ENCODE assay signal across 8 cellular contexts in genomic region chr1:25774206-25774804, GRCh38. TPM values are rescaled to one million over a fixed set of nuclear protein-coding genes. Genes with fewer than 3 reads are reported as not detected.
DNase-seq lines count a peak whose midpoint lies in the region; ATAC-seq and TF ChIP-seq lines count a peak whose summit lies in the region.

No MANE protein-coding gene starts in this region.

- no peaks in the 10 kb centered on the region for H3K27me3 ChIP-seq in body of pancreas
- no peaks in the 10 kb centered on the region for H3K27me3 ChIP-seq in suprapubic skin

- H3K27ac Mint-ChIP-seq in activated T-cell treated with anti-CD3 and anti-CD28 coated beads, Interleukin-2, amount 50 U/mL, for 72 hours = no peak overlapping the region
- peak overlapping the region in 2 of 3 donors; percentile 5 to 64 for H3K27ac Mint-ChIP-seq in IgD-negative memory B cell
- peak overlapping the region; percentile 71 for H3K27ac Mint-ChIP-seq in stimulated activated effector memory CD8-positive, alpha-beta T cell treated with anti-CD3 and anti-CD28 coated beads, Interleukin-12 subunit alpha, Interleukin-12 subunit beta, amount 100 ng/mL, for 72 hours

- peaks cover 0 to 2% of the 10 kb centered on the region in 2 donors for H3K36me3 Mint-ChIP-seq in activated T-cell treated with anti-CD3 and anti-CD28 coated beads, Interleukin-2, amount 50 U/mL, for 72 hours (ENCODE audit: insufficient read depth in 2 of 2)
- peaks cover 2% of the 10 kb centered on the region for H3K36me3 Mint-ChIP-seq in IgD-negative memory B cell
- peaks cover 4% of the 10 kb centered on the region for H3K36me3 Mint-ChIP-seq in stimulated activated effector memory CD8-positive, alpha-beta T cell treated with anti-CD3 and anti-CD28 coated beads, Interleukin-12 subunit alpha, Interleukin-12 subunit beta, amount 100 ng/mL, for 72 hours

- H3K36me3 ChIP-seq in body of pancreas (replicated peaks in 1 of 2; ENCODE audit: insufficient read depth in 1 of 2, low read depth in 2 of 2) (no peaks in the 10 kb centered on the region), suprapubic skin (peaks cover 3% of the 10 kb centered on the region)

- no peak for TF ChIP-seq EP300 in suprapubic skin (IDR thresholded peaks at IDR 0.05)

- no peaks in the 10 kb centered on the region for H3K9me3 ChIP-seq in body of pancreas
- no peaks in the 10 kb centered on the region for H3K9me3 ChIP-seq in suprapubic skin

- no peaks in the 10 kb centered on the region for H3K9me3 Mint-ChIP-seq in activated T-cell treated with anti-CD3 and anti-CD28 coated beads, Interleukin-2, amount 50 U/mL, for 72 hours
- no peaks in the 10 kb centered on the region for H3K9me3 Mint-ChIP-seq in IgD-negative memory B cell
- no peaks in the 10 kb centered on the region for H3K9me3 Mint-ChIP-seq in stimulated activated effector memory CD8-positive, alpha-beta T cell treated with anti-CD3 and anti-CD28 coated beads, Interleukin-12 subunit alpha, Interleukin-12 subunit beta, amount 100 ng/mL, for 72 hours

- peaks cover 61% of the 10 kb centered on the region for H3K4me1 ChIP-seq in body of pancreas
- H3K4me1 ChIP-seq in suprapubic skin = peaks cover 17% of the 10 kb centered on the region

- H3K4me3 Mint-ChIP-seq in activated T-cell treated with anti-CD3 and anti-CD28 coated beads, Interleukin-2, amount 50 U/mL, for 72 hours = peak overlapping the region; percentile 59 to 74
- H3K4me3 Mint-ChIP-seq in IgD-negative memory B cell = peak overlapping the region in 1 of 4 donors; percentile 79
- peak overlapping the region; percentile 64 for H3K4me3 Mint-ChIP-seq in stimulated activated effector memory CD8-positive, alpha-beta T cell treated with anti-CD3 and anti-CD28 coated beads, Interleukin-12 subunit alpha, Interleukin-12 subunit beta, amount 100 ng/mL, for 72 hours

- no peak for DNase-seq in activated T-cell treated with anti-CD3 and anti-CD28 coated beads, Interleukin-2, amount 50 U/mL, for 72 hours
- no peak for DNase-seq in activated T-cell treated with anti-CD3 and anti-CD28 coated beads, Interleukin-2, amount 50 U/mL, for 48 hours
- DNase-seq in body of pancreas (peak in 3 of 4 donors; percentile 30 to 58 (median 43)), suprapubic skin (ENCODE audit: low spot score in 2 of 2) (no peak)
- no peak for DNase-seq in stimulated activated effector memory CD8-positive, alpha-beta T cell treated with anti-CD3 and anti-CD28 coated beads, Interleukin-12 subunit alpha, Interleukin-12 subunit beta, amount 100 ng/mL, for 72 hours (ENCODE audit: low spot score in 2 of 2)

- no peak for TF ChIP-seq POLR2A in body of pancreas (IDR thresholded peaks at IDR 0.05)
- no peak for TF ChIP-seq POLR2A in suprapubic skin (IDR thresholded peaks at IDR 0.05)

- H3K27me3 Mint-ChIP-seq in activated T-cell treated with anti-CD3 and anti-CD28 coated beads, Interleukin-2, amount 50 U/mL, for 72 hours (ENCODE audit: low read depth) = peaks cover 7% of the 10 kb centered on the region
- peaks cover 19% of the 10 kb centered on the region for H3K27me3 Mint-ChIP-seq in IgD-negative memory B cell

- H3K4me1 Mint-ChIP-seq in activated T-cell treated with anti-CD3 and anti-CD28 coated beads, Interleukin-2, amount 50 U/mL, for 72 hours (ENCODE audit: low read depth) = peaks cover 73% of the 10 kb centered on the region
- peaks cover 21 to 37% (median 25%) of the 10 kb centered on the region in 3 donors for H3K4me1 Mint-ChIP-seq in IgD-negative memory B cell
- peaks cover 34% of the 10 kb centered on the region for H3K4me1 Mint-ChIP-seq in stimulated activated effector memory CD8-positive, alpha-beta T cell treated with anti-CD3 and anti-CD28 coated beads, Interleukin-12 subunit alpha, Interleukin-12 subunit beta, amount 100 ng/mL, for 72 hours

- no peak for TF ChIP-seq CTCF in body of pancreas (IDR thresholded peaks at IDR 0.05)
- no peak for TF ChIP-seq CTCF in suprapubic skin (IDR thresholded peaks at IDR 0.05)

- H3K27ac ChIP-seq in body of pancreas (peak overlapping the region; percentile 72 to 85 (median 78)), suprapubic skin (no peak overlapping the region)

- intact Hi-C loops in body of pancreas (cut with DNase I) = no loop called here

- ATAC-seq in activated T-cell treated with anti-CD3 and anti-CD28 coated beads, Interleukin-2, amount 50 U/mL, for 72 hours (replicated peaks in 1 of 2) = no peak
- ATAC-seq in body of pancreas = no peak
- ATAC-seq in stimulated activated effector memory CD8-positive, alpha-beta T cell treated with anti-CD3 and anti-CD28 coated beads, Interleukin-12 subunit alpha, Interleukin-12 subunit beta, amount 100 ng/mL, for 72 hours = no peak
- no peak for ATAC-seq in HG02642 (IDR thresholded peaks at IDR 0.05; ENCODE audit: poor library complexity, unreplicated experiment)
- ATAC-seq in GM21529 (IDR thresholded peaks at IDR 0.05; ENCODE audit: unreplicated experiment) = no peak

- WGBS in body of pancreas, 2 donors = 42 to 43% methylated on average over 12 to 13 of the region's 13 CpGs
- 78% methylated on average over 13 of the region's 13 CpGs for WGBS in suprapubic skin

- H3K4me3 ChIP-seq in body of pancreas (no peak overlapping the region), suprapubic skin (no peak overlapping the region)

RNA-seq across cellular contexts. Expression of gene SELENON, which starts 25.7 kb away (rescaled TPM):
- total RNA-seq in activated T-cell treated with anti-CD3 and anti-CD28 coated beads, Interleukin-2, amount 50 U/mL, for 72 hours = 10 to 100 TPM; 29.5 to 31.1 TPM
- polyA plus RNA-seq in IgD-negative memory B cell = 1.2 TPM
- total RNA-seq in body of pancreas (10 to 100 TPM; 22.8 to 27.4 TPM), suprapubic skin (10 to 100 TPM; 21.9 to 39.3 (median 26.9) TPM)

RNA-seq across cellular contexts. Expression of gene MTFR1L, which starts 45.4 kb away (rescaled TPM):
- 10 to 100 TPM; 34.0 to 39.1 TPM for total RNA-seq in activated T-cell treated with anti-CD3 and anti-CD28 coated beads, Interleukin-2, amount 50 U/mL, for 72 hours
- 39.6 TPM for polyA plus RNA-seq in IgD-negative memory B cell
- total RNA-seq in body of pancreas (10 to 100 TPM; 39.7 to 56.4 TPM), suprapubic skin (10 to 100 TPM; 35.2 to 79.3 (median 48.1) TPM)

Comparison
In these comparisons a context has a peak if more than half of its experiments do, and no peak if none do; other contexts are left out.
1. DNase-seq: peak in body of pancreas (3 of 4); none in activated T-cell treated with anti-CD3 and anti-CD28 coated beads, Interleukin-2, amount 50 U/mL, for 72 hours (0 of 2), activated T-cell treated with anti-CD3 and anti-CD28 coated beads, Interleukin-2, amount 50 U/mL, for 48 hours (0 of 2), stimulated activated effector memory CD8-positive, alpha-beta T cell treated with anti-CD3 and anti-CD28 coated beads, Interleukin-12 subunit alpha, Interleukin-12 subunit beta, amount 100 ng/mL, for 72 hours (0 of 2) and suprapubic skin (0 of 2).